11 cellular contexts compared by ENCODE assay signal in genomic region chr11:111633756-111634362, GRCh38.
DNase-seq lines count a peak whose midpoint lies in the region; ATAC-seq and TF ChIP-seq lines count a peak whose summit lies in the region.
"Had no signal": no experiment of that assay in that cellular context is flagged by ENCODE, and none has a peak within 500 bp of the region (broad histone marks: within the 10 kb centered on the region; RNA-seq: fewer than 3 reads in every experiment).

No MANE protein-coding gene starts in this region.

- H3K27ac ChIP-seq in parathyroid adenoma, result peak overlapping the region; percentile 12
- H3K27ac ChIP-seq in coronary artery, result peak overlapping the region in 1 of 2 donors; percentile 20

- no peaks in the 10 kb centered on the region for H3K27me3 ChIP-seq in parathyroid adenoma (ENCODE audit: control insufficient read depth, insufficient read depth, low read length)
- H3K27me3 ChIP-seq: adrenal gland had no signal

- ATAC-seq in GM21381 (IDR thresholded peaks at IDR 0.05; ENCODE audit: unreplicated experiment) (no peak), HG03139 (IDR thresholded peaks at IDR 0.05; ENCODE audit: unreplicated experiment) (no peak)

- H3K9ac ChIP-seq in parathyroid adenoma, result no peak overlapping the region

- no peaks in the 10 kb centered on the region for H3K9me3 ChIP-seq in parathyroid adenoma (ENCODE audit: control insufficient read depth, low read length)
- H3K9me3 ChIP-seq: adrenal gland had no signal

- H3K79me2 ChIP-seq in parathyroid adenoma, result no peaks in the 10 kb centered on the region

- H3K4me3 ChIP-seq in cardiac fibroblast (replicated peaks in 1 of 2; ENCODE audit: low read depth in 2 of 2, low read length in 2 of 2), result no peak overlapping the region
- H3K4me3 ChIP-seq in parathyroid adenoma (ENCODE audit: low read depth, low read length), result no peak overlapping the region
- no peak overlapping the region for H3K4me3 ChIP-seq in coronary artery
- H3K4me3 ChIP-seq: adrenal gland had no signal

- DNase-seq in GM03348 (ENCODE audit: low spot score) (peak; percentile 11), NCI-H146 treated with DMSO at 0.1 percent for 48 hours (lab: John Stamatoyannopoulos, UW; ENCODE audit: unreplicated experiment) (peak; percentile 10), cardiac fibroblast (ENCODE audit: low read depth in 2 of 2) (peak; percentile 18 to 62), hypothalamus (lab: John Stamatoyannopoulos, UW) (no peak), coronary artery (ENCODE audit: low spot score) (no peak)
- DNase-seq: adrenal gland; H9; stimulated activated CD4-positive, alpha-beta T cell treated with anti-CD3 and anti-CD28 coated beads, Interleukin-12 subunit alpha, Interleukin-12 subunit beta, amount 100 ng/mL, for 4 hours had no signal

- H3K4me2 ChIP-seq in parathyroid adenoma (ENCODE audit: low read length), result no peak overlapping the region

- no peak overlapping the region for H2AFZ ChIP-seq in parathyroid adenoma

- no peaks in the 10 kb centered on the region for H3K36me3 ChIP-seq in parathyroid adenoma (ENCODE audit: control insufficient read depth, insufficient read depth, low read length)
- H3K36me3 ChIP-seq: adrenal gland had no signal

- peaks cover 3% of the 10 kb centered on the region for H3K4me1 ChIP-seq in parathyroid adenoma

- TF ChIP-seq CTCF in cardiac fibroblast (IDR thresholded peaks at IDR 0.05; ENCODE audit: low read depth, low read length), result no peak
- TF ChIP-seq CTCF in parathyroid adenoma (IDR thresholded peaks at IDR 0.05), result no peak
- TF ChIP-seq CTCF in coronary artery (IDR thresholded peaks at IDR 0.05), result no peak

Comparison
In these comparisons a context has a peak if more than half of its experiments do, and no peak if none do; other contexts are left out.
1. DNase-seq: peak in GM03348 (single experiment), NCI-H146 treated with DMSO at 0.1 percent for 48 hours (single experiment) and cardiac fibroblast (2 of 2); none in hypothalamus (0 of 51) and coronary artery (single experiment).